ENCODE assay signal across 23 cellular contexts in genomic region chr11:65532388-65533064, GRCh38.
"Had no signal": no experiment of that assay in that cellular context is flagged by ENCODE, and none has a peak within 500 bp of the region (broad histone marks: within the 10 kb centered on the region; RNA-seq: fewer than 3 reads in every experiment).

No MANE protein-coding gene starts in this region.

- H3K9me3 ChIP-seq: breast epithelium, heart right ventricle, left lung, neutrophil, right atrium auricular region, transverse colon, uterus had no signal

- H3K4me1 ChIP-seq: breast epithelium, parathyroid adenoma, transverse colon, uterus had no signal

- ATAC-seq: activated CD4-positive, CD25-positive, alpha-beta regulatory T cell treated with anti-CD3 and anti-CD28 coated beads, Interleukin-2, amount 50 U/mL, for 24 hours; activated naive CD4-positive, alpha-beta T cell treated with anti-CD3 and anti-CD28 coated beads, Interleukin-2, amount 50 U/mL, for 72 hours; heart right ventricle; left lung; T-helper 17 cell had no signal

- H3K36me3 ChIP-seq: uterus had no signal

- H3K9me3 Mint-ChIP-seq: activated CD4-positive, alpha-beta memory T cell treated with anti-CD3 and anti-CD28 coated beads, Interleukin-2, amount 10 ng/mL, durations not matched to agents 7 days and 5 days; activated naive CD4-positive, alpha-beta T cell treated with anti-CD3 and anti-CD28 coated beads, Interleukin-2, amount 50 U/mL, for 72 hours; activated T-helper 2 cell treated with anti-CD3 and anti-CD28 coated beads, Interferon-gamma antibody, Interleukin-2, Interleukin-4, amounts not matched to agents 10 μg/mL and 5 μg/mL and 100 μg/mL, durations not matched to agents 14 hours and 24 hours and 36 hours; nephron had no signal

- H2AFZ ChIP-seq: parathyroid adenoma had no signal

- H3K9ac ChIP-seq: parathyroid adenoma had no signal

- DNase-seq: activated CD4-positive, alpha-beta memory T cell treated with anti-CD3 and anti-CD28 coated beads, Interleukin-2, amount 10 ng/mL, durations not matched to agents 7 days and 5 days; activated CD4-positive, alpha-beta T cell treated with anti-CD3 and anti-CD28 coated beads for 48 hours; activated T-cell treated with anti-CD3 and anti-CD28 coated beads, Interleukin-2, amount 50 U/mL, for 48 hours; central memory CD4-positive, alpha-beta T cell; heart right ventricle; kidney glomerular epithelial cell; left lung; stimulated activated CD4-positive, alpha-beta T cell treated with anti-CD3 and anti-CD28 coated beads, Interleukin-2, amount 100 ng/mL, for 48 hours; stimulated activated naive CD4-positive, alpha-beta T cell treated with Interleukin-2 at 50 U/mL for 16 hours; T-helper 17 cell; T1000; transverse colon; uterus; WERI-Rb-1 had no signal

- H3K27ac Mint-ChIP-seq: activated CD4-positive, alpha-beta memory T cell treated with anti-CD3 and anti-CD28 coated beads, Interleukin-2, amount 10 ng/mL, durations not matched to agents 7 days and 5 days; activated T-helper 2 cell treated with anti-CD3 and anti-CD28 coated beads, Interferon-gamma antibody, Interleukin-2, Interleukin-4, amounts not matched to agents 10 μg/mL and 5 μg/mL and 100 μg/mL, durations not matched to agents 14 hours and 24 hours and 36 hours; nephron; T-helper 17 cell had no signal

- H3K4me3 Mint-ChIP-seq: activated CD4-positive, alpha-beta memory T cell treated with anti-CD3 and anti-CD28 coated beads, Interleukin-2, amount 10 ng/mL, durations not matched to agents 7 days and 5 days; nephron; T-helper 17 cell had no signal

- H3K27ac ChIP-seq: breast epithelium, heart right ventricle, left lung, neutrophil, parathyroid adenoma, right atrium auricular region, transverse colon, uterus, WERI-Rb-1 had no signal

- H3K27me3 Mint-ChIP-seq: activated CD4-positive, alpha-beta memory T cell treated with anti-CD3 and anti-CD28 coated beads, Interleukin-2, amount 10 ng/mL, durations not matched to agents 7 days and 5 days; T-helper 17 cell had no signal

- H3K27me3 ChIP-seq: breast epithelium, heart right ventricle, left lung, neutrophil, right atrium auricular region, transverse colon, uterus had no signal

- H3K36me3 Mint-ChIP-seq: activated naive CD4-positive, alpha-beta T cell treated with anti-CD3 and anti-CD28 coated beads, Interleukin-2, amount 50 U/mL, for 72 hours had no signal

- H3K4me3 ChIP-seq: breast epithelium, heart right ventricle, left lung, lung, right atrium auricular region, transverse colon, uterus had no signal
